17 cellular contexts compared by ENCODE assay signal in genomic region chr17:82967268-82968032, GRCh38.
DNase-seq lines count a peak whose midpoint lies in the region; ATAC-seq and TF ChIP-seq lines count a peak whose summit lies in the region.
"Had no signal": no experiment of that assay in that cellular context is flagged by ENCODE, and none has a peak within 500 bp of the region (broad histone marks: within the 10 kb centered on the region; RNA-seq: fewer than 3 reads in every experiment).

No MANE protein-coding gene starts in this region.

- intact Hi-C loops in activated B cell treated with CpG ODN at 0.5 μM for 24 hours (cut with micrococcal nuclease) (loop anchor here (10.0 kb wide), 1 partner anchor 93 kb away; no protein-coding TSS in a partner anchor), vagina (cut with DNase I) (no loop called here)
- intact Hi-C loops in activated T-helper 1 cell treated with anti-CD3 and anti-CD28 coated beads, Interleukin-12 subunit alpha, Interleukin-12 subunit beta, Interleukin-2, Interleukin-4 antibody, amounts not matched to agents 30 ng/mL and 10 ng/mL and 1 ng/mL, durations not matched to agents 14 hours and 24 hours and 36 hours (cut with micrococcal nuclease): no loop called here

- H3K36me3 ChIP-seq in Karpas-422 (ENCODE audit: insufficient read depth, low read length): no peaks in the 10 kb centered on the region
- no peaks in the 10 kb centered on the region for H3K36me3 ChIP-seq in vagina

- no peaks in the 10 kb centered on the region for H3K9me2 ChIP-seq in Karpas-422 (replicated peaks; ENCODE audit: insufficient read depth, low read length)

- no peaks in the 10 kb centered on the region for H3K9me3 Mint-ChIP-seq in activated B cell treated with CpG ODN at 0.5 μM for 24 hours
- no peaks in the 10 kb centered on the region for H3K9me3 Mint-ChIP-seq in activated T-helper 1 cell treated with anti-CD3 and anti-CD28 coated beads, Interleukin-12 subunit alpha, Interleukin-12 subunit beta, Interleukin-2, Interleukin-4 antibody, amounts not matched to agents 30 ng/mL and 10 ng/mL and 1 ng/mL, durations not matched to agents 14 hours and 24 hours and 36 hours

- H3K27ac Mint-ChIP-seq in activated B cell treated with CpG ODN at 0.5 μM for 24 hours: no peak overlapping the region
- no peak overlapping the region for H3K27ac Mint-ChIP-seq in activated T-helper 1 cell treated with anti-CD3 and anti-CD28 coated beads, Interleukin-12 subunit alpha, Interleukin-12 subunit beta, Interleukin-2, Interleukin-4 antibody, amounts not matched to agents 30 ng/mL and 10 ng/mL and 1 ng/mL, durations not matched to agents 14 hours and 24 hours and 36 hours

- H4K20me1 ChIP-seq in Karpas-422 (ENCODE audit: insufficient read depth, low read depth, low read length): no peaks in the 10 kb centered on the region

- H2AFZ ChIP-seq in Karpas-422 (ENCODE audit: low read length): no peak overlapping the region; the same call in 1 of the 2 replicates

- TF ChIP-seq CTCF in activated B cell treated with CpG ODN at 0.5 μM for 24 hours (IDR thresholded peaks at IDR 0.05) (no peak), vagina (IDR thresholded peaks at IDR 0.05) (no peak)

- H3K27me3 ChIP-seq in Karpas-422 (ENCODE audit: low read length) (no peaks in the 10 kb centered on the region), vagina (no peaks in the 10 kb centered on the region)

- ATAC-seq in activated B cell treated with CpG ODN at 0.5 μM for 24 hours (ENCODE audit: low read depth): peak; percentile 36
- ATAC-seq in GM18498 (IDR thresholded peaks at IDR 0.05; ENCODE audit: unreplicated experiment): no peak
- ATAC-seq: Right ventricle myocardium inferior had no signal

- no peaks in the 10 kb centered on the region for H3K79me2 ChIP-seq in Karpas-422 (ENCODE audit: low read length)

- peak; percentile 57 for DNase-seq in Karpas-422
- no peak for DNase-seq in activated B cell treated with CpG ODN at 0.5 μM for 24 hours
- peak; percentile 39 for DNase-seq in islet precursor cell
- peak; percentile 4 to 71 for DNase-seq in vagina (ENCODE audit: extremely low spot score in 2 of 2)
- DNase-seq in activated T-helper 1 cell treated with anti-CD3 and anti-CD28 coated beads, Interleukin-12 subunit alpha, Interleukin-12 subunit beta, Interleukin-2, Interleukin-4 antibody, amounts not matched to agents 30 ng/mL and 10 ng/mL and 1 ng/mL, durations not matched to agents 14 hours and 24 hours and 36 hours (ENCODE audit: low spot score): no peak
- DNase-seq in AG08395 (ENCODE audit: low spot score): no peak
- DNase-seq: C1 segment of cervical spinal cord, DND-41, GDM1, KBM-7, NCI-H1436, NCI-H2029, NCI-H2171, NCI-H774 had no signal

- H3K4me1 ChIP-seq in Karpas-422 (ENCODE audit: low read length) (peaks cover 31% of the 10 kb centered on the region), vagina (peaks cover 10% of the 10 kb centered on the region)

- H3K27me3 Mint-ChIP-seq in activated B cell treated with CpG ODN at 0.5 μM for 24 hours: peaks cover 3% of the 10 kb centered on the region
- H3K27me3 Mint-ChIP-seq in activated T-helper 1 cell treated with anti-CD3 and anti-CD28 coated beads, Interleukin-12 subunit alpha, Interleukin-12 subunit beta, Interleukin-2, Interleukin-4 antibody, amounts not matched to agents 30 ng/mL and 10 ng/mL and 1 ng/mL, durations not matched to agents 14 hours and 24 hours and 36 hours (ENCODE audit: insufficient read depth): no peaks in the 10 kb centered on the region

- H3K27ac ChIP-seq in Karpas-422 (ENCODE audit: low read length): peak overlapping the region; percentile 28
- H3K27ac ChIP-seq in vagina: no peak overlapping the region
- H3K27ac ChIP-seq: SK-N-MC had no signal

- peak overlapping the region; percentile 36; the same call in 1 of the 2 replicates for H3K4me3 ChIP-seq in Karpas-422 (ENCODE audit: low read length)
- H3K4me3 ChIP-seq in vagina: no peak overlapping the region
- H3K4me3 ChIP-seq: SK-N-MC had no signal

- no peak overlapping the region for H3K4me3 Mint-ChIP-seq in activated B cell treated with CpG ODN at 0.5 μM for 24 hours
- H3K4me3 Mint-ChIP-seq in activated T-helper 1 cell treated with anti-CD3 and anti-CD28 coated beads, Interleukin-12 subunit alpha, Interleukin-12 subunit beta, Interleukin-2, Interleukin-4 antibody, amounts not matched to agents 30 ng/mL and 10 ng/mL and 1 ng/mL, durations not matched to agents 14 hours and 24 hours and 36 hours: no peak overlapping the region

- no peaks in the 10 kb centered on the region for H3K36me3 Mint-ChIP-seq in activated B cell treated with CpG ODN at 0.5 μM for 24 hours (ENCODE audit: low read depth)
- H3K36me3 Mint-ChIP-seq in activated T-helper 1 cell treated with anti-CD3 and anti-CD28 coated beads, Interleukin-12 subunit alpha, Interleukin-12 subunit beta, Interleukin-2, Interleukin-4 antibody, amounts not matched to agents 30 ng/mL and 10 ng/mL and 1 ng/mL, durations not matched to agents 14 hours and 24 hours and 36 hours (ENCODE audit: low read depth): no peaks in the 10 kb centered on the region

- CTCF ChIA-PET in activated B cell treated with CpG ODN at 0.5 μM for 24 hours (lab: Charles Lee): no interaction called here

- TF ChIP-seq POLR2A in vagina (IDR thresholded peaks at IDR 0.05): no peak

- peak overlapping the region; percentile 41; the same call in 1 of the 2 replicates for H3K9ac ChIP-seq in Karpas-422 (ENCODE audit: low read length)

- H3K4me2 ChIP-seq in Karpas-422 (ENCODE audit: low read depth, low read length, poor library complexity, severe bottlenecking): peak overlapping the region; percentile 49

- POLR2A ChIA-PET in activated B cell treated with CpG ODN at 0.5 μM for 24 hours (lab: Charles Lee): no interaction called here

- H3K9me3 ChIP-seq in Karpas-422 (ENCODE audit: low read length) (no peaks in the 10 kb centered on the region), vagina (no peaks in the 10 kb centered on the region)

- H3K4me1 Mint-ChIP-seq in activated B cell treated with CpG ODN at 0.5 μM for 24 hours: peaks cover 44% of the 10 kb centered on the region
- H3K4me1 Mint-ChIP-seq in activated T-helper 1 cell treated with anti-CD3 and anti-CD28 coated beads, Interleukin-12 subunit alpha, Interleukin-12 subunit beta, Interleukin-2, Interleukin-4 antibody, amounts not matched to agents 30 ng/mL and 10 ng/mL and 1 ng/mL, durations not matched to agents 14 hours and 24 hours and 36 hours (ENCODE audit: low read depth): peaks cover 6% of the 10 kb centered on the region

Comparison
In these comparisons a context has a peak if more than half of its experiments do, and no peak if none do; other contexts are left out.
1. DNase-seq: peak in Karpas-422 (single experiment), islet precursor cell (single experiment) and vagina (2 of 2); none in activated B cell treated with CpG ODN at 0.5 μM for 24 hours (single experiment), activated T-helper 1 cell treated with anti-CD3 and anti-CD28 coated beads, Interleukin-12 subunit alpha, Interleukin-12 subunit beta, Interleukin-2, Interleukin-4 antibody, amounts not matched to agents 30 ng/mL and 10 ng/mL and 1 ng/mL, durations not matched to agents 14 hours and 24 hours and 36 hours (single experiment) and AG08395 (single experiment).